ENCODE assay signal across 1 cellular context in the genomic region with DNA sequence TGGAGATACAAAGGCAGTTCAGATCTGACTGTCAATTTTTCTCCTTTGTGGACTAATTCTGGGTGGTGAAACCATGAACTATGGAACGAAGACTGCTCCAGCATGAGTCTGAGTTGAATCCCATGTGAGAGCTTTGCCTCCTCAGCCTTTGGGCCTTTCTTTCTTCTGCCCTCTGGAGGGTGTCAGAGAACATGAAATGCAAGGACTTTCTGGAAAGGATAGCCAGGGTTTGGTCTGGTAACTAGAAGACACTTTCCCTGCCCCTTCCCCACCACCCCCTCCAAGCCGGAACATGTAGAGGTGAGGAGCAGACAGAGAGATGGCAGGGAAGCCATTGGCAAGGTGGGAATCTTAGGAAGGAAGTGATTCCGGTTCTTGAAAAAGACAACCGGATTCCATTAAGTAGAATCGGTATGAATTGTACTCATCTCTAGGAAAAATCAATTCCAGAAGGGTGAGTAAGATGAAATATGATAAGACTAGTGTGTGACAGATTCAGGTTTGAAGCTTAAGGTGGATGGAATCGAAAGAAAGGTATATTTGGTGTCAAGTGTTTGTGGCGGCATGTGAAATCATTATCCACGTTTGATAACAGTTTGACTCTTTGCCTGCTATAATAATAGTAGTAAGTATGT.
TF ChIP-seq lines count a peak whose summit lies in the region.

No MANE protein-coding gene starts in this region.

TF ChIP-seq in HEK293, 187 proteins besides CTCF, POLR2A, EP300 and RAD21 (continued from another document):
- TF ChIP-seq, protein P1, sequence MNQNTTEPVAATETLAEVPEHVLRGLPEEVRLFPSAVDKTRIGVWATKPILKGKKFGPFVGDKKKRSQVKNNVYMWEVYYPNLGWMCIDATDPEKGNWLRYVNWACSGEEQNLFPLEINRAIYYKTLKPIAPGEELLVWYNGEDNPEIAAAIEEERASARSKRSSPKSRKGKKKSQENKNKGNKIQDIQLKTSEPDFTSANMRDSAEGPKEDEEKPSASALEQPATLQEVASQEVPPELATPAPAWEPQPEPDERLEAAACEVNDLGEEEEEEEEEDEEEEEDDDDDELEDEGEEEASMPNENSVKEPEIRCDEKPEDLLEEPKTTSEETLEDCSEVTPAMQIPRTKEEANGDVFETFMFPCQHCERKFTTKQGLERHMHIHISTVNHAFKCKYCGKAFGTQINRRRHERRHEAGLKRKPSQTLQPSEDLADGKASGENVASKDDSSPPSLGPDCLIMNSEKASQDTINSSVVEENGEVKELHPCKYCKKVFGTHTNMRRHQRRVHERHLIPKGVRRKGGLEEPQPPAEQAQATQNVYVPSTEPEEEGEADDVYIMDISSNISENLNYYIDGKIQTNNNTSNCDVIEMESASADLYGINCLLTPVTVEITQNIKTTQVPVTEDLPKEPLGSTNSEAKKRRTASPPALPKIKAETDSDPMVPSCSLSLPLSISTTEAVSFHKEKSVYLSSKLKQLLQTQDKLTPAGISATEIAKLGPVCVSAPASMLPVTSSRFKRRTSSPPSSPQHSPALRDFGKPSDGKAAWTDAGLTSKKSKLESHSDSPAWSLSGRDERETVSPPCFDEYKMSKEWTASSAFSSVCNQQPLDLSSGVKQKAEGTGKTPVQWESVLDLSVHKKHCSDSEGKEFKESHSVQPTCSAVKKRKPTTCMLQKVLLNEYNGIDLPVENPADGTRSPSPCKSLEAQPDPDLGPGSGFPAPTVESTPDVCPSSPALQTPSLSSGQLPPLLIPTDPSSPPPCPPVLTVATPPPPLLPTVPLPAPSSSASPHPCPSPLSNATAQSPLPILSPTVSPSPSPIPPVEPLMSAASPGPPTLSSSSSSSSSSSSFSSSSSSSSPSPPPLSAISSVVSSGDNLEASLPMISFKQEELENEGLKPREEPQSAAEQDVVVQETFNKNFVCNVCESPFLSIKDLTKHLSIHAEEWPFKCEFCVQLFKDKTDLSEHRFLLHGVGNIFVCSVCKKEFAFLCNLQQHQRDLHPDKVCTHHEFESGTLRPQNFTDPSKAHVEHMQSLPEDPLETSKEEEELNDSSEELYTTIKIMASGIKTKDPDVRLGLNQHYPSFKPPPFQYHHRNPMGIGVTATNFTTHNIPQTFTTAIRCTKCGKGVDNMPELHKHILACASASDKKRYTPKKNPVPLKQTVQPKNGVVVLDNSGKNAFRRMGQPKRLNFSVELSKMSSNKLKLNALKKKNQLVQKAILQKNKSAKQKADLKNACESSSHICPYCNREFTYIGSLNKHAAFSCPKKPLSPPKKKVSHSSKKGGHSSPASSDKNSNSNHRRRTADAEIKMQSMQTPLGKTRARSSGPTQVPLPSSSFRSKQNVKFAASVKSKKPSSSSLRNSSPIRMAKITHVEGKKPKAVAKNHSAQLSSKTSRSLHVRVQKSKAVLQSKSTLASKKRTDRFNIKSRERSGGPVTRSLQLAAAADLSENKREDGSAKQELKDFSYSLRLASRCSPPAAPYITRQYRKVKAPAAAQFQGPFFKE (tag by site-specific recombination; IDR thresholded peaks at IDR 0.05; ENCODE audit: borderline replicate concordance), result no peak
- no peak for TF ChIP-seq ZNF211 (tag by site-specific recombination; IDR thresholded peaks at IDR 0.05; ENCODE audit: low read depth)
- no peak for TF ChIP-seq ZSCAN23 (tag by site-specific recombination; IDR thresholded peaks at IDR 0.05)
- TF ChIP-seq ZNF350 (tag by site-specific recombination; IDR thresholded peaks at IDR 0.05), result no peak
- TF ChIP-seq ZNF571 (tag by site-specific recombination; IDR thresholded peaks at IDR 0.05), result no peak
- TF ChIP-seq ZNF76 (tag by site-specific recombination; IDR thresholded peaks at IDR 0.05; ENCODE audit: borderline replicate concordance, low read depth), result no peak
- no peak for TF ChIP-seq HOXC10 (CRISPR knock-in tag; IDR thresholded peaks at IDR 0.05)
- TF ChIP-seq, protein P2, sequence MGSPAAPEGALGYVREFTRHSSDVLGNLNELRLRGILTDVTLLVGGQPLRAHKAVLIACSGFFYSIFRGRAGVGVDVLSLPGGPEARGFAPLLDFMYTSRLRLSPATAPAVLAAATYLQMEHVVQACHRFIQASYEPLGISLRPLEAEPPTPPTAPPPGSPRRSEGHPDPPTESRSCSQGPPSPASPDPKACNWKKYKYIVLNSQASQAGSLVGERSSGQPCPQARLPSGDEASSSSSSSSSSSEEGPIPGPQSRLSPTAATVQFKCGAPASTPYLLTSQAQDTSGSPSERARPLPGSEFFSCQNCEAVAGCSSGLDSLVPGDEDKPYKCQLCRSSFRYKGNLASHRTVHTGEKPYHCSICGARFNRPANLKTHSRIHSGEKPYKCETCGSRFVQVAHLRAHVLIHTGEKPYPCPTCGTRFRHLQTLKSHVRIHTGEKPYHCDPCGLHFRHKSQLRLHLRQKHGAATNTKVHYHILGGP (tag by site-specific recombination; IDR thresholded peaks at IDR 0.05), result peak; percentile 95
- no peak for TF ChIP-seq ZNF555 (tag by site-specific recombination; conservative IDR thresholded peaks at IDR 0.05)
- no peak for TF ChIP-seq TRIM28 (IDR thresholded peaks at IDR 0.05; ENCODE audit: borderline replicate concordance, low read length)
- TF ChIP-seq, protein P3, sequence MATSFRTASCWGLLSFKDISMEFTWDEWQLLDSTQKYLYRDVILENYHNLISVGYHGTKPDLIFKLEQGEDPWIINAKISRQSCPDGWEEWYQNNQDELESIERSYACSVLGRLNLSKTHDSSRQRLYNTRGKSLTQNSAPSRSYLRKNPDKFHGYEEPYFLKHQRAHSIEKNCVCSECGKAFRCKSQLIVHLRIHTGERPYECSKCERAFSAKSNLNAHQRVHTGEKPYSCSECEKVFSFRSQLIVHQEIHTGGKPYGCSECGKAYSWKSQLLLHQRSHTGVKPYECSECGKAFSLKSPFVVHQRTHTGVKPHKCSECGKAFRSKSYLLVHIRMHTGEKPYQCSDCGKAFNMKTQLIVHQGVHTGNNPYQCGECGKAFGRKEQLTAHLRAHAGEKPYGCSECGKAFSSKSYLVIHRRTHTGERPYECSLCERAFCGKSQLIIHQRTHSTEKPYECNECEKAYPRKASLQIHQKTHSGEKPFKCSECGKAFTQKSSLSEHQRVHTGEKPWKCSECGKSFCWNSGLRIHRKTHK (tag by site-specific recombination; IDR thresholded peaks at IDR 0.05), result no peak
- TF ChIP-seq ZXDB (tag by site-specific recombination; IDR thresholded peaks at IDR 0.05), result no peak
- TF ChIP-seq ZNF19 (tag by site-specific recombination; IDR thresholded peaks at IDR 0.05; ENCODE audit: low read depth), result no peak
- no peak for TF ChIP-seq ZBTB1 (tag by site-specific recombination; IDR thresholded peaks at IDR 0.05)
- no peak for TF ChIP-seq GLIS2 (tag by site-specific recombination; IDR thresholded peaks at IDR 0.05)
- no peak for TF ChIP-seq SP3 (tag by site-specific recombination; IDR thresholded peaks at IDR 0.05)
- no peak for TF ChIP-seq ZNF394 (tag by site-specific recombination; IDR thresholded peaks at IDR 0.05; ENCODE audit: borderline replicate concordance)
- TF ChIP-seq ZNF654 (tag by site-specific recombination; IDR thresholded peaks at IDR 0.05; ENCODE audit: low read depth), result peak; percentile 48
- TF ChIP-seq KLF1 (tag by site-specific recombination; IDR thresholded peaks at IDR 0.05), result no peak
- TF ChIP-seq IKZF3 (tag by site-specific recombination; IDR thresholded peaks at IDR 0.05), result peak; percentile 42; the same call in 1 of the 2 replicates
- TF ChIP-seq, protein P4, sequence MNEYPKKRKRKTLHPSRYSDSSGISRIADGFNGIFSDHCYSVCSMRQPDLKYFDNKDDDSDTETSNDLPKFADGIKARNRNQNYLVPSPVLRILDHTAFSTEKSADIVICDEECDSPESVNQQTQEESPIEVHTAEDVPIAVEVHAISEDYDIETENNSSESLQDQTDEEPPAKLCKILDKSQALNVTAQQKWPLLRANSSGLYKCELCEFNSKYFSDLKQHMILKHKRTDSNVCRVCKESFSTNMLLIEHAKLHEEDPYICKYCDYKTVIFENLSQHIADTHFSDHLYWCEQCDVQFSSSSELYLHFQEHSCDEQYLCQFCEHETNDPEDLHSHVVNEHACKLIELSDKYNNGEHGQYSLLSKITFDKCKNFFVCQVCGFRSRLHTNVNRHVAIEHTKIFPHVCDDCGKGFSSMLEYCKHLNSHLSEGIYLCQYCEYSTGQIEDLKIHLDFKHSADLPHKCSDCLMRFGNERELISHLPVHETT (tag by site-specific recombination; IDR thresholded peaks at IDR 0.05), result no peak
- no peak for TF ChIP-seq ZNF292 (tag by site-specific recombination; IDR thresholded peaks at IDR 0.05; ENCODE audit: borderline replicate concordance, low read depth)
- no peak for TF ChIP-seq ZBTB7A (tag by site-specific recombination; IDR thresholded peaks at IDR 0.05; ENCODE audit: low read depth)
